Comparison of ENCODE assay signal across 16 cellular contexts in genomic region chr5:73908440-73908839, GRCh38.
DNase-seq lines count a peak whose midpoint lies in the region; ATAC-seq, FAIRE-seq and TF ChIP-seq lines count a peak whose summit lies in the region.
"Had no signal": no experiment of that assay in that cellular context is flagged by ENCODE, and none has a peak within 500 bp of the region (broad histone marks: within the 10 kb centered on the region; RNA-seq: fewer than 3 reads in every experiment).

No MANE protein-coding gene starts in this region.

- no peak for TF ChIP-seq CTCF in choroid plexus epithelial cell (conservative IDR thresholded peaks at IDR 0.05; ENCODE audit: low read depth, low read length)

- no peak overlapping the region for H3K4me3 ChIP-seq in choroid plexus epithelial cell (ENCODE audit: low read depth, low read length)

- ATAC-seq in GM21381 (IDR thresholded peaks at IDR 0.05; ENCODE audit: unreplicated experiment) = no peak

- DNase-seq in DMS 273 treated with DMSO at 0.1 percent for 48 hours (lab: John Stamatoyannopoulos, UW) (peak; percentile 76), NCI-H446 treated with DMSO at 0.1 percent for 48 hours (lab: John Stamatoyannopoulos, UW) (peak; percentile 87), choroid plexus epithelial cell (ENCODE audit: low read depth) (peak; percentile 26), iris pigment epithelial cell (ENCODE audit: low read depth) (peak; percentile 30), HTR-8/SVneo (ENCODE audit: insufficient read length, low spot score) (no peak), superior temporal gyrus (ENCODE audit: extremely low spot score) (no peak), NCI-H226 (no peak)
- DNase-seq: CD8-positive, alpha-beta memory T cell; EL; NCI-H1436; NCI-H2081 treated with DMSO at 0.1 percent for 48 hours; NCI-H345; NCI-H774; SHP77 had no signal

- FAIRE-seq in HTR-8/SVneo (lab: Jason Lieb, UNC) = no peak
- FAIRE-seq: H54 had no signal

Comparison
In these comparisons a context has a peak if more than half of its experiments do, and no peak if none do; other contexts are left out.
1. DNase-seq: peak in DMS 273 treated with DMSO at 0.1 percent for 48 hours (single experiment), NCI-H446 treated with DMSO at 0.1 percent for 48 hours (single experiment), choroid plexus epithelial cell (single experiment) and iris pigment epithelial cell (single experiment); none in HTR-8/SVneo (single experiment), superior temporal gyrus (single experiment) and NCI-H226 (single experiment).